ENCODE assay signal across 23 cellular contexts in the genomic region with DNA sequence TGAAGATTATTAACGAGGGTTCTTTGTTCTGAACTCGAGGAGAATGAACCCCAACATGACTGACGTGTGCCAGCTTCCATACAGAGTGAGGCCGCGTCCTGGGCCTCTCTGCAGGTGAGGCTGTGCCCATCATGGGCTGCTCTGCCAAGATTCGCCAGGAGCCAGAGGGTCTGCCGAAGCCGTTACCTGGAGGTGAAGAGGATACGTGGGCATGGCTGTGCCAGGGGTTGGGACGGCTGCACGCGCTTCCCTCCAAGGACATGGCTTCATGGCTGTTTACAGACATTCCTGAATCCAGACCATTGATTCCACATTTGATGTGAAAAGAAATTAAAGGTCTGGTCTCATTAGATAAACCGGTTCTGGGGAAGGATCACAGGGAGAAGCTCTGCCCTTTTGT.
"Had no signal": no experiment of that assay in that cellular context is flagged by ENCODE, and none has a peak within 500 bp of the region (broad histone marks: within the 10 kb centered on the region; RNA-seq: fewer than 3 reads in every experiment).

No MANE protein-coding gene starts in this region.

- H3K9me3 ChIP-seq: esophagus muscularis mucosa, gastroesophageal sphincter, left lung, lower lobe of right lung, neutrophil, testis, tibial nerve, upper lobe of right lung had no signal

- H3K27me3 ChIP-seq: testis had no signal

- H3K27ac ChIP-seq: epithelial cell of prostate, esophagus muscularis mucosa, gastroesophageal sphincter, left lung, lower lobe of right lung, neutrophil, testis, tibial nerve, upper lobe of right lung had no signal

- H3K27me3 Mint-ChIP-seq: memory B cell, naive B cell had no signal

- H3K27ac Mint-ChIP-seq: effector memory CD8-positive, alpha-beta T cell; immature natural killer cell; naive B cell; nephron; stimulated activated effector memory CD8-positive, alpha-beta T cell treated with anti-CD3 and anti-CD28 coated beads, Interleukin-12 subunit alpha, Interleukin-12 subunit beta, amount 100 ng/mL, for 72 hours; stimulated activated naive CD8-positive, alpha-beta T cell treated with anti-CD3 and anti-CD28 coated beads, Interleukin-15, Interleukin-2, amounts not matched to agents 100 ng/mL and 50 ng/mL, for 24 hours had no signal

- H3K36me3 ChIP-seq: esophagus muscularis mucosa, gastroesophageal sphincter, left lung, lower lobe of right lung, neutrophil, tibial nerve, upper lobe of right lung had no signal

- H3K4me1 Mint-ChIP-seq: central memory CD8-positive, alpha-beta T cell; immature natural killer cell; memory B cell; naive B cell; nephron; stimulated activated effector memory CD8-positive, alpha-beta T cell treated with anti-CD3 and anti-CD28 coated beads, Interleukin-12 subunit alpha, Interleukin-12 subunit beta, amount 100 ng/mL, for 72 hours had no signal

- H3K9me3 Mint-ChIP-seq: central memory CD8-positive, alpha-beta T cell; effector memory CD8-positive, alpha-beta T cell; immature natural killer cell; memory B cell; nephron; stimulated activated effector memory CD8-positive, alpha-beta T cell treated with anti-CD3 and anti-CD28 coated beads, Interleukin-12 subunit alpha, Interleukin-12 subunit beta, amount 100 ng/mL, for 72 hours; stimulated activated naive CD8-positive, alpha-beta T cell treated with anti-CD3 and anti-CD28 coated beads, Interleukin-15, Interleukin-2, amounts not matched to agents 100 ng/mL and 50 ng/mL, for 24 hours had no signal

- DNase-seq: effector memory CD8-positive, alpha-beta T cell; glutamatergic neuron; immature natural killer cell; lower lobe of right lung; midbrain; naive B cell; right cardiac atrium; stimulated activated CD4-positive, alpha-beta T cell treated with anti-CD3 and anti-CD28 coated beads, Interleukin-4, amount 100 ng/mL, for 1 hour; stimulated activated CD8-positive, alpha-beta memory T cell treated with anti-CD3 and anti-CD28 coated beads, Interleukin-4, amount 100 ng/mL, for 48 hours; testis had no signal

- ATAC-seq: effector memory CD8-positive, alpha-beta T cell; gastroesophageal sphincter; left lung; stimulated activated effector memory CD8-positive, alpha-beta T cell treated with anti-CD3 and anti-CD28 coated beads, Interleukin-12 subunit alpha, Interleukin-12 subunit beta, amount 100 ng/mL, for 72 hours; upper lobe of right lung had no signal

- H3K4me1 ChIP-seq: esophagus muscularis mucosa, gastroesophageal sphincter, left lung, lower lobe of right lung, testis, tibial nerve, upper lobe of right lung had no signal

- H3K36me3 Mint-ChIP-seq: immature natural killer cell; memory B cell; naive B cell; stimulated activated effector memory CD8-positive, alpha-beta T cell treated with anti-CD3 and anti-CD28 coated beads, Interleukin-12 subunit alpha, Interleukin-12 subunit beta, amount 100 ng/mL, for 72 hours had no signal

- H3K4me2 ChIP-seq: smooth muscle cell had no signal

- H3K4me3 Mint-ChIP-seq: central memory CD8-positive, alpha-beta T cell; effector memory CD8-positive, alpha-beta T cell; immature natural killer cell; memory B cell; naive B cell; nephron; stimulated activated effector memory CD8-positive, alpha-beta T cell treated with anti-CD3 and anti-CD28 coated beads, Interleukin-12 subunit alpha, Interleukin-12 subunit beta, amount 100 ng/mL, for 72 hours; stimulated activated naive CD8-positive, alpha-beta T cell treated with anti-CD3 and anti-CD28 coated beads, Interleukin-15, Interleukin-2, amounts not matched to agents 100 ng/mL and 50 ng/mL, for 24 hours had no signal

- H3K4me3 ChIP-seq: esophagus muscularis mucosa, gastroesophageal sphincter, left lung, lower lobe of right lung, smooth muscle cell, testis, tibial nerve, upper lobe of right lung had no signal
